8 cellular contexts compared by ENCODE assay signal in the genomic region with DNA sequence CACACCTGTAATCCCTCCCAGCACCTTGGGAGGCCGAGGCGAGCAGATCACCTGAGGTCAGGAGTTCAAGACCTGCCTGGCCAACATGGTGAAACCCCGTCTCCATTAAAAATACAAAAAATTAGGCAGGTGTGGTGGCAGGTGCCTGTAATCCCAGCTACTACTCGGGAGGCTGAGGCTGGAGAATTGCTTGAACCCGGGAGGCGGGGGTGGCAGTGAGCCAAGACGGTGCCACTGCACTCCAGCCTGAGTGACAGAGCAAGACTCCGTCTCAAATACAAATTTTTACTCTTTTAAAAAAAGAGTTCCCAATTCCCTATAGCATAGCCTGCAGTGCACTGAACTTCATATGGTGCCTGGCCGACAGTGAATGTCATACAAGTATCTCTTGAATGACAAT. TPM values are rescaled to one million over a fixed set of nuclear protein-coding genes. Genes with fewer than 3 reads are reported as not detected.
DNase-seq lines count a peak whose midpoint lies in the region; ATAC-seq and TF ChIP-seq lines count a peak whose summit lies in the region.
"Not testable (repeated sequence)": the region's sequence is repeated elsewhere in the genome, so short reads cannot be mapped to it uniquely, and the experiment has no call there.

No MANE protein-coding gene starts in this region.

- not testable (repeated sequence) for H3K27me3 ChIP-seq in CD4-positive, alpha-beta memory T cell (ENCODE audit: insufficient read depth, low read length); HUES48 (ENCODE audit: control insufficient read depth, insufficient read depth, low read length); SK-N-SH (ENCODE audit: insufficient read depth); left ventricle myocardium inferior (ENCODE audit: low read depth); subcutaneous abdominal adipose tissue (ENCODE audit: control insufficient read depth in 5 of 5, insufficient read depth in 4 of 5, low read length in 5 of 5)

- not testable (repeated sequence) for DNase-seq in CD4-positive, alpha-beta memory T cell; SK-N-SH; coronary artery (ENCODE audit: low spot score); left ventricle myocardium inferior; natural killer cell treated with Interleukin-12 subunit alpha and Interleukin-12 subunit beta and Interleukin-15 and Interleukin-18, amount 100 ng/mL, for 72 hours (ENCODE audit: low spot score)

- peak overlapping the region; percentile 93 for H3K4me2 ChIP-seq in SK-N-SH

- POLR2A ChIA-PET in CD4-positive, alpha-beta memory T cell (lab: Charles Lee; ENCODE audit: partially characterized antibody); SK-N-SH (lab: Yijun Ruan, JAX): not testable (repeated sequence)

- intact Hi-C loops in CD4-positive, alpha-beta memory T cell (cut with micrococcal nuclease), result loop anchor here (1.0 to 10.0 kb wide), 2 partner anchors 124 to 1000 kb away; no protein-coding TSS in a partner anchor
- intact Hi-C loops in left ventricle myocardium inferior (cut with micrococcal nuclease), result not testable (repeated sequence)

- not testable (repeated sequence) for TF ChIP-seq EP300 in SK-N-SH (IDR thresholded peaks at IDR 0.05; ENCODE audit: borderline replicate concordance in 1 of 2, low read depth in 1 of 2, low read length in 1 of 2)

- peak overlapping the region; percentile 75 to 100 (median 98) for H3K4me3 Mint-ChIP-seq in CD4-positive, alpha-beta memory T cell
- peak overlapping the region; percentile 76 for H3K4me3 Mint-ChIP-seq in activated T-helper 17 cell treated with anti-CD3 and anti-CD28 coated beads, Interleukin-2, amount 50 U/mL, for 72 hours
- peak overlapping the region; percentile 89 for H3K4me3 Mint-ChIP-seq in natural killer cell treated with Interleukin-12 subunit alpha and Interleukin-12 subunit beta and Interleukin-15 and Interleukin-18, amount 100 ng/mL, for 72 hours

- H4K20me1 ChIP-seq in SK-N-SH (ENCODE audit: insufficient read depth), result peaks cover 55% of the 10 kb centered on the region

- not testable (repeated sequence) for H3F3A ChIP-seq in SK-N-SH (replicated peaks; ENCODE audit: insufficient read depth)

- not testable (repeated sequence) for TF ChIP-seq RAD21 in SK-N-SH (IDR thresholded peaks at IDR 0.05; ENCODE audit: low read length)

- H3K4me1 Mint-ChIP-seq in CD4-positive, alpha-beta memory T cell, result peaks cover 38 to 74% (median 55%) of the 10 kb centered on the region in 4 donors
- H3K4me1 Mint-ChIP-seq in activated T-helper 17 cell treated with anti-CD3 and anti-CD28 coated beads, Interleukin-2, amount 50 U/mL, for 72 hours, result peaks cover 31% of the 10 kb centered on the region
- H3K4me1 Mint-ChIP-seq in natural killer cell treated with Interleukin-12 subunit alpha and Interleukin-12 subunit beta and Interleukin-15 and Interleukin-18, amount 100 ng/mL, for 72 hours (ENCODE audit: low read depth in 2 of 2), result peaks cover 37 to 45% of the 10 kb centered on the region in 2 donors

- not testable (repeated sequence) for H3K27me3 Mint-ChIP-seq in CD4-positive, alpha-beta memory T cell; activated T-helper 17 cell treated with anti-CD3 and anti-CD28 coated beads, Interleukin-2, amount 50 U/mL, for 72 hours; natural killer cell treated with Interleukin-12 subunit alpha and Interleukin-12 subunit beta and Interleukin-15 and Interleukin-18, amount 100 ng/mL, for 72 hours

- H3K79me2 ChIP-seq in SK-N-SH (ENCODE audit: insufficient read depth), result peaks cover 81% of the 10 kb centered on the region

- not testable (repeated sequence) for H3K9ac ChIP-seq in HUES48 (ENCODE audit: low read depth, low read length); SK-N-SH; subcutaneous abdominal adipose tissue (ENCODE audit: low read length in 5 of 5)

- not testable (repeated sequence) for H3K4me3 ChIP-seq in CD4-positive, alpha-beta memory T cell (ENCODE audit: low read length in 2 of 2)
- H3K4me3 ChIP-seq in HUES48 (ENCODE audit: low read depth, low read length), result peak overlapping the region; percentile 84; the same call in 1 of the 2 replicates
- H3K4me3 ChIP-seq in SK-N-SH (ENCODE audit: low read depth in 2 of 2, low read length in 1 of 2), result peak overlapping the region; percentile 74 to 88; a peak in 3 of 4 replicates
- peak overlapping the region; percentile 98 for H3K4me3 ChIP-seq in coronary artery
- peak overlapping the region; percentile 89 for H3K4me3 ChIP-seq in left ventricle myocardium inferior
- peak overlapping the region in 3 of 5 donors; percentile 79 to 96 (median 95) for H3K4me3 ChIP-seq in subcutaneous abdominal adipose tissue (ENCODE audit: low read depth in 1 of 5, low read length in 5 of 5)

- H3K9me3 Mint-ChIP-seq in CD4-positive, alpha-beta memory T cell; activated T-helper 17 cell treated with anti-CD3 and anti-CD28 coated beads, Interleukin-2, amount 50 U/mL, for 72 hours; natural killer cell treated with Interleukin-12 subunit alpha and Interleukin-12 subunit beta and Interleukin-15 and Interleukin-18, amount 100 ng/mL, for 72 hours: not testable (repeated sequence)

- peak overlapping the region in 3 of 7 donors; percentile 30 to 98 (median 43) for H3K27ac Mint-ChIP-seq in CD4-positive, alpha-beta memory T cell
- H3K27ac Mint-ChIP-seq in activated T-helper 17 cell treated with anti-CD3 and anti-CD28 coated beads, Interleukin-2, amount 50 U/mL, for 72 hours, result peak overlapping the region; percentile 68
- peak overlapping the region in 1 of 2 donors; percentile 93 for H3K27ac Mint-ChIP-seq in natural killer cell treated with Interleukin-12 subunit alpha and Interleukin-12 subunit beta and Interleukin-15 and Interleukin-18, amount 100 ng/mL, for 72 hours

- CTCF ChIA-PET in CD4-positive, alpha-beta memory T cell (lab: Charles Lee; ENCODE audit: partially characterized antibody); SK-N-SH (lab: Yijun Ruan, JAX): not testable (repeated sequence)

- H3K27ac ChIP-seq in CD4-positive, alpha-beta memory T cell (ENCODE audit: low read depth, low read length); HUES48 (ENCODE audit: low read depth, low read length); SK-N-SH (ENCODE audit: low read depth in 2 of 2, low read length in 1 of 2); coronary artery; left ventricle myocardium inferior (replicated peaks); subcutaneous abdominal adipose tissue (ENCODE audit: low read depth, low read length): not testable (repeated sequence)

- TF ChIP-seq CTCF in SK-N-SH (IDR thresholded peaks at IDR 0.05); coronary artery (IDR thresholded peaks at IDR 0.05); left ventricle myocardium inferior (IDR thresholded peaks at IDR 0.05; ENCODE audit: borderline replicate concordance): not testable (repeated sequence)

- H3K4me1 ChIP-seq in CD4-positive, alpha-beta memory T cell (ENCODE audit: insufficient read depth, low read length), result peaks cover 69% of the 10 kb centered on the region
- H3K4me1 ChIP-seq in HUES48 (ENCODE audit: control insufficient read depth, insufficient read depth, low read length) (peaks cover 14% of the 10 kb centered on the region; the same call in 1 of the 2 replicates), SK-N-SH (ENCODE audit: control insufficient read depth in 1 of 2, insufficient read depth in 2 of 2, low read depth in 1 of 2, low read length in 1 of 2) (peaks cover 0 to 15% of the 10 kb centered on the region in 2 experiments; a peak in 3 of 4 replicates), left ventricle myocardium inferior (peaks cover 73% of the 10 kb centered on the region), subcutaneous abdominal adipose tissue (ENCODE audit: control insufficient read depth in 5 of 5, insufficient read depth in 5 of 5, low read length in 5 of 5) (peaks cover 6 to 37% (median 36%) of the 10 kb centered on the region in 5 donors)

- WGBS in SK-N-SH (ENCODE audit: low lambda C conversion rate), result 77% methylated on average over 9 of the region's 9 CpGs

- not testable (repeated sequence) for ATAC-seq in activated T-helper 17 cell treated with anti-CD3 and anti-CD28 coated beads, Interleukin-2, amount 50 U/mL, for 72 hours (replicated peaks); natural killer cell treated with Interleukin-12 subunit alpha and Interleukin-12 subunit beta and Interleukin-15 and Interleukin-18, amount 100 ng/mL, for 72 hours

- not testable (repeated sequence) for H3K36me3 ChIP-seq in CD4-positive, alpha-beta memory T cell (ENCODE audit: insufficient read depth, low read length); HUES48 (ENCODE audit: control insufficient read depth, insufficient read depth, low read length); SK-N-SH (replicated peaks in 1 of 2; ENCODE audit: control insufficient read depth in 1 of 2, insufficient read depth in 2 of 2, low read length in 1 of 2); left ventricle myocardium inferior; subcutaneous abdominal adipose tissue (ENCODE audit: control insufficient read depth in 5 of 5, insufficient read depth in 5 of 5, low read length in 5 of 5)

- not testable (repeated sequence) for H3K9me2 ChIP-seq in SK-N-SH

- not testable (repeated sequence) for H2AFZ ChIP-seq in SK-N-SH (ENCODE audit: low read depth)

- H3K36me3 Mint-ChIP-seq in CD4-positive, alpha-beta memory T cell, result peaks cover under 1 to 20% of the 10 kb centered on the region in 2 donors
- peaks cover 38% of the 10 kb centered on the region for H3K36me3 Mint-ChIP-seq in activated T-helper 17 cell treated with anti-CD3 and anti-CD28 coated beads, Interleukin-2, amount 50 U/mL, for 72 hours (ENCODE audit: low read depth)
- not testable (repeated sequence) for H3K36me3 Mint-ChIP-seq in natural killer cell treated with Interleukin-12 subunit alpha and Interleukin-12 subunit beta and Interleukin-15 and Interleukin-18, amount 100 ng/mL, for 72 hours

- not testable (repeated sequence) for H3K9me3 ChIP-seq in CD4-positive, alpha-beta memory T cell (ENCODE audit: control insufficient read depth in 1 of 2, low read length in 2 of 2); HUES48 (ENCODE audit: control insufficient read depth, insufficient read depth, low read length); SK-N-SH; left ventricle myocardium inferior (replicated peaks); subcutaneous abdominal adipose tissue (ENCODE audit: control insufficient read depth in 5 of 5, low read length in 5 of 5)

RNA-seq across cellular contexts. Expression of a gene that starts 2.4 kb away (rescaled TPM):
- 10 to 100 TPM; 44.6 to 45.1 TPM for total RNA-seq in CD4-positive, alpha-beta memory T cell
- polyA plus RNA-seq in CD4-positive, alpha-beta memory T cell, result 10 to 100 TPM; 38.4 to 43.7 TPM
- 10.3 and 13.2 TPM in 2 replicates for polyA plus RNA-seq in SK-N-SH (2012; rRNA removed)
- 15.6 and 18.6 TPM in 2 replicates for polyA plus RNA-seq in SK-N-SH (2012; cell fraction: cytosol; rRNA removed)
- 9.5 and 9.7 TPM in 2 replicates for polyA plus RNA-seq in SK-N-SH (2012; cell fraction: nucleus; rRNA removed)
- total RNA-seq in activated T-helper 17 cell treated with anti-CD3 and anti-CD28 coated beads, Interleukin-2, amount 50 U/mL, for 72 hours, result 10 to 100 TPM; 42.0 to 43.8 TPM
- total RNA-seq in left ventricle myocardium inferior, result 22.6 TPM
- total RNA-seq in natural killer cell treated with Interleukin-12 subunit alpha and Interleukin-12 subunit beta and Interleukin-15 and Interleukin-18, amount 100 ng/mL, for 72 hours, result 10 to 100 TPM; 50.6 to 53.3 TPM
